ENCODE assay signal across 2 cellular contexts in the genomic region with DNA sequence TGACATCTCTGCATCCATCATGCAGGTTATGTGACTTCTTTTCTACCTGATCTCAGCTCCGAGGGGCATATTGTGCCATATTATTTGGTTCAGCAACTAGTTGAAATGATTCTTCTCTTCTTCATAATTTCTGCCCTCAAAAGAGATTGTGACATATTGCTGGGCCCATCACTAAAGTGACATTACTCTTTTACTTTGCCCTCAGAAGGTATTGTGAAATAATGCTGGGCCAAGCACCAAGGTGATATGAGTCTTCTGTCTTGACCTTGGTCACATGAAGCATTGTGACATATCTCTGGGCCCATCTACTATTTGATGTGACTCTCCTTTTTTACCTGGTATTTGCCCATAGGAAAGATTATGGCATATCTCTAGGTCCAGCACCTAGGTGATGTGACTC.
TF ChIP-seq lines count a peak whose summit lies in the region.

No MANE protein-coding gene starts in this region.

TF ChIP-seq in HepG2, 621 proteins besides CTCF, POLR2A, EP300 and RAD21:
- TF ChIP-seq CEBPB (IDR thresholded peaks at IDR 0.05; ENCODE audit: borderline replicate concordance, low read depth, low read length): peak; percentile 72
- TF ChIP-seq, protein P1, sequence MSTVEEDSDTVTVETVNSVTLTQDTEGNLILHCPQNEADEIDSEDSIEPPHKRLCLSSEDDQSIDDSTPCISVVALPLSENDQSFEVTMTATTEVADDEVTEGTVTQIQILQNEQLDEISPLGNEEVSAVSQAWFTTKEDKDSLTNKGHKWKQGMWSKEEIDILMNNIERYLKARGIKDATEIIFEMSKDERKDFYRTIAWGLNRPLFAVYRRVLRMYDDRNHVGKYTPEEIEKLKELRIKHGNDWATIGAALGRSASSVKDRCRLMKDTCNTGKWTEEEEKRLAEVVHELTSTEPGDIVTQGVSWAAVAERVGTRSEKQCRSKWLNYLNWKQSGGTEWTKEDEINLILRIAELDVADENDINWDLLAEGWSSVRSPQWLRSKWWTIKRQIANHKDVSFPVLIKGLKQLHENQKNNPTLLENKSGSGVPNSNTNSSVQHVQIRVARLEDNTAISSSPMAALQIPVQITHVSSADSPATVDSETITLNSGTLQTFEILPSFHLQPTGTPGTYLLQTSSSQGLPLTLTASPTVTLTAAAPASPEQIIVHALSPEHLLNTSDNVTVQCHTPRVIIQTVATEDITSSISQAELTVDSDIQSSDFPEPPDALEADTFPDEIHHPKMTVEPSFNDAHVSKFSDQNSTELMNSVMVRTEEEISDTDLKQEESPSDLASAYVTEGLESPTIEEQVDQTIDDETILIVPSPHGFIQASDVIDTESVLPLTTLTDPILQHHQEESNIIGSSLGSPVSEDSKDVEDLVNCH (CRISPR knock-in tag; IDR thresholded peaks at IDR 0.05): no peak

TF ChIP-seq in K562, 482 proteins besides CTCF, POLR2A, EP300 and RAD21:
- TF ChIP-seq CEBPB (tag; IDR thresholded peaks at IDR 0.05): peak; percentile 75
- no peak for TF ChIP-seq CEBPG (CRISPR knock-in tag; IDR thresholded peaks at IDR 0.05)
- TF ChIP-seq CEBPG (tag; conservative IDR thresholded peaks at IDR 0.05 in 1 of 2, IDR thresholded peaks at IDR 0.05 in 1 of 2): peak in 1 of 2 experiments; percentile 23; a peak in 1 of 4 replicates
- TF ChIP-seq, protein P2, sequence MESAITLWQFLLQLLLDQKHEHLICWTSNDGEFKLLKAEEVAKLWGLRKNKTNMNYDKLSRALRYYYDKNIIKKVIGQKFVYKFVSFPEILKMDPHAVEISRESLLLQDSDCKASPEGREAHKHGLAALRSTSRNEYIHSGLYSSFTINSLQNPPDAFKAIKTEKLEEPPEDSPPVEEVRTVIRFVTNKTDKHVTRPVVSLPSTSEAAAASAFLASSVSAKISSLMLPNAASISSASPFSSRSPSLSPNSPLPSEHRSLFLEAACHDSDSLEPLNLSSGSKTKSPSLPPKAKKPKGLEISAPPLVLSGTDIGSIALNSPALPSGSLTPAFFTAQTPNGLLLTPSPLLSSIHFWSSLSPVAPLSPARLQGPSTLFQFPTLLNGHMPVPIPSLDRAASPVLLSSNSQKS (CRISPR knock-in tag; IDR thresholded peaks at IDR 0.05): no peak
